In the genomic region with DNA sequence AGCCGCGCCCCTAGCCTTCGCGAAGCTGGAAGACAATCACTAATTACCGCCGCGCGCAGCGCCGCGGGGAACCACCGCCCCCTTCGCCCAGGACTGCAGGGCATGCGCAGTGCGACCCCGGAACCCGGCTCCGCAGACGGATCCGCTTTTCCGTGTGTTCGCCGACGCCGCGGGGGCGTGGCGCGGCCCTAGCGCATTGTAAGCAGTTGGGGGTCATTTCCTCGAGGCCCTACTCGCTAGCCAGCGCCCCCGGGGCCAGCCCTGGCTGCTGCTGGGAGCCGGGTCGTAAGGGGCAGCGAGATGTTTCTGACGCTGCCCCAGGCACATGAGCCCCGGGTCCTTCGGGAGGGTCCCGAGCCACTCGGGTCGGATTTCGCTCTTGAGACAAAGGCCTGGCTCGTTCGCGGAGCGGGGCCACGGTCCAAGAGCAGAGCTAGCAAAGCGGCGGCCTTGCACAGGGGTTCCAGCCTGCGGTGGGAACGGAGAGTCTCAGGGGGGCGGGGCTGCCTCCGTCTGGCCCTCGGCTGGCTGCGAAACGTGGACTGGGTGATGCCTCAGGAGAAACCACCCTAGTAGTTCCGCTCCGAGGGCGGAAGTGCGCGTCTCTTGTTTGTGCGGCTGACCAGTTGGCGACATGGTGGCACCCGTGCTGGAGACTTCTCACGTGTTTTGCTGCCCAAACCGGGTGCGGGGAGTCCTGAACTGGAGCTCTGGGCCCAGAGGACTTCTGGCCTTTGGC, we compare ENCODE assay signal across 8 cellular contexts. TPM values are rescaled to one million over a fixed set of nuclear protein-coding genes. Genes with fewer than 3 reads are reported as not detected.
DNase-seq lines count a peak whose midpoint lies in the region; ATAC-seq, FAIRE-seq and TF ChIP-seq lines count a peak whose summit lies in the region.

A gene with protein sequence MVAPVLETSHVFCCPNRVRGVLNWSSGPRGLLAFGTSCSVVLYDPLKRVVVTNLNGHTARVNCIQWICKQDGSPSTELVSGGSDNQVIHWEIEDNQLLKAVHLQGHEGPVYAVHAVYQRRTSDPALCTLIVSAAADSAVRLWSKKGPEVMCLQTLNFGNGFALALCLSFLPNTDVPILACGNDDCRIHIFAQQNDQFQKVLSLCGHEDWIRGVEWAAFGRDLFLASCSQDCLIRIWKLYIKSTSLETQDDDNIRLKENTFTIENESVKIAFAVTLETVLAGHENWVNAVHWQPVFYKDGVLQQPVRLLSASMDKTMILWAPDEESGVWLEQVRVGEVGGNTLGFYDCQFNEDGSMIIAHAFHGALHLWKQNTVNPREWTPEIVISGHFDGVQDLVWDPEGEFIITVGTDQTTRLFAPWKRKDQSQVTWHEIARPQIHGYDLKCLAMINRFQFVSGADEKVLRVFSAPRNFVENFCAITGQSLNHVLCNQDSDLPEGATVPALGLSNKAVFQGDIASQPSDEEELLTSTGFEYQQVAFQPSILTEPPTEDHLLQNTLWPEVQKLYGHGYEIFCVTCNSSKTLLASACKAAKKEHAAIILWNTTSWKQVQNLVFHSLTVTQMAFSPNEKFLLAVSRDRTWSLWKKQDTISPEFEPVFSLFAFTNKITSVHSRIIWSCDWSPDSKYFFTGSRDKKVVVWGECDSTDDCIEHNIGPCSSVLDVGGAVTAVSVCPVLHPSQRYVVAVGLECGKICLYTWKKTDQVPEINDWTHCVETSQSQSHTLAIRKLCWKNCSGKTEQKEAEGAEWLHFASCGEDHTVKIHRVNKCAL (plus strand): TSS at position 600 of the 739 bp plus-strand sequence. CDS start 35 bp downstream, at position 635.
A gene with protein sequence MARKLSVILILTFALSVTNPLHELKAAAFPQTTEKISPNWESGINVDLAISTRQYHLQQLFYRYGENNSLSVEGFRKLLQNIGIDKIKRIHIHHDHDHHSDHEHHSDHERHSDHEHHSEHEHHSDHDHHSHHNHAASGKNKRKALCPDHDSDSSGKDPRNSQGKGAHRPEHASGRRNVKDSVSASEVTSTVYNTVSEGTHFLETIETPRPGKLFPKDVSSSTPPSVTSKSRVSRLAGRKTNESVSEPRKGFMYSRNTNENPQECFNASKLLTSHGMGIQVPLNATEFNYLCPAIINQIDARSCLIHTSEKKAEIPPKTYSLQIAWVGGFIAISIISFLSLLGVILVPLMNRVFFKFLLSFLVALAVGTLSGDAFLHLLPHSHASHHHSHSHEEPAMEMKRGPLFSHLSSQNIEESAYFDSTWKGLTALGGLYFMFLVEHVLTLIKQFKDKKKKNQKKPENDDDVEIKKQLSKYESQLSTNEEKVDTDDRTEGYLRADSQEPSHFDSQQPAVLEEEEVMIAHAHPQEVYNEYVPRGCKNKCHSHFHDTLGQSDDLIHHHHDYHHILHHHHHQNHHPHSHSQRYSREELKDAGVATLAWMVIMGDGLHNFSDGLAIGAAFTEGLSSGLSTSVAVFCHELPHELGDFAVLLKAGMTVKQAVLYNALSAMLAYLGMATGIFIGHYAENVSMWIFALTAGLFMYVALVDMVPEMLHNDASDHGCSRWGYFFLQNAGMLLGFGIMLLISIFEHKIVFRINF (minus strand): TSS at position 41 of the 739 bp plus-strand sequence. CDS start 2,333 bp downstream, outside the sequence.

- H3K27ac ChIP-seq in ovary (peak within 1 kb of the TSS; percentile 84 to 92), thymus (ENCODE audit: low read depth) (peak within 1 kb of the TSS; percentile 97)

- ATAC-seq in HG02798 (IDR thresholded peaks at IDR 0.05; ENCODE audit: poor library complexity, unreplicated experiment) (peak; percentile 91), Right ventricle myocardium inferior (peak; percentile 98)

- H3K4me1 ChIP-seq in ovary (ENCODE audit: insufficient read depth) (peaks cover 15% of the 10 kb centered on the region), thymus (ENCODE audit: control insufficient read depth, insufficient read depth, low read length) (peaks cover 15% of the 10 kb centered on the region)

- TF ChIP-seq POLR2A in GM12891 (IDR thresholded peaks at IDR 0.05; ENCODE audit: low read depth, low read length) (peak; percentile 88), ovary (IDR thresholded peaks at IDR 0.05) (peak; percentile 67)

- H3K4me3 ChIP-seq in ovary = peak within 1 kb of the TSS; percentile 79
- peak within 1 kb of the TSS; percentile 77 for H3K4me3 ChIP-seq in thymus (ENCODE audit: low read length)

- intact Hi-C loops in Right ventricle myocardium inferior (cut with DNase I) (loop anchor here (5.0 to 10.0 kb wide), 2 partner anchors 62 to 115 kb away; a partner anchor contains a TSS), ovary (cut with DNase I) (loop anchor here in 1 of 4 donors (5.0 kb wide), 1 partner anchor 58 kb away; a partner anchor contains a TSS)

- H3K27me3 ChIP-seq in ovary (no peaks in the 10 kb centered on the region), thymus (ENCODE audit: control insufficient read depth, insufficient read depth) (no peaks in the 10 kb centered on the region)

- WGBS in ovary, 3 donors = 0 to 1% (median 1%) methylated on average over 59 to 69 of the region's 69 CpGs
- under 1% methylated on average over 69 of the region's 69 CpGs for WGBS in thymus

- no peak for TF ChIP-seq EP300 in ovary (IDR thresholded peaks at IDR 0.05)

- FAIRE-seq in GM12891 (lab: Jason Lieb, UNC) = peak; percentile 95

- TF ChIP-seq CTCF in ovary (IDR thresholded peaks at IDR 0.05) = peak in 1 of 3 donors; percentile 20

- H3K9me3 ChIP-seq in ovary (no peaks in the 10 kb centered on the region), thymus (ENCODE audit: control insufficient read depth) (no peaks in the 10 kb centered on the region)

- DNase-seq in GM12891 (ENCODE audit: insufficient read length, low spot score) (peak; percentile 88), NCI-H1417 treated with DMSO at 0.1 percent for 48 hours (lab: John Stamatoyannopoulos, UW) (peak; percentile 76), SW 1271 (lab: John Stamatoyannopoulos, UW) (peak; percentile 73 to 92), Right ventricle myocardium inferior (ENCODE audit: missing footprints) (peak; percentile 99), ovary (peak; percentile 94 to 97 (median 96))
- DNase-seq in activated naive CD8-positive, alpha-beta T cell treated with anti-CD3 and anti-CD28 coated beads, Interleukin-2, amount 50 U/mL, for 16 hours (ENCODE audit: low read depth, low spot score) = peak; percentile 84

- no peaks in the 10 kb centered on the region for H3K36me3 ChIP-seq in ovary
- peaks cover 5% of the 10 kb centered on the region for H3K36me3 ChIP-seq in thymus (ENCODE audit: control insufficient read depth, insufficient read depth)

TF ChIP-seq in GM12891, 5 proteins besides CTCF, POLR2A, EP300 and RAD21:
- TF ChIP-seq PAX5 (IDR thresholded peaks at IDR 0.05; ENCODE audit: insufficient read depth, low read length, severe bottlenecking) (no peak), SPI1 (IDR thresholded peaks at IDR 0.05; ENCODE audit: low read depth, low read length) (peak; percentile 86), TAF1 (IDR thresholded peaks at IDR 0.05; ENCODE audit: low read depth, low read length) (peak; percentile 78; the same call in 1 of the 2 replicates), POLR2AphosphoS5 (IDR thresholded peaks at IDR 0.05; ENCODE audit: low read depth, low read length) (peak; percentile 86), POU2F2 (IDR thresholded peaks at IDR 0.05; ENCODE audit: low read depth, low read length) (peak; percentile 49)
TF ChIP-seq in GM12891: peak in this region for 4.

RNA-seq across cellular contexts. Expression of the first gene that starts in this region (rescaled TPM):
- 71.4 TPM for polyA plus RNA-seq in GM12891 (2012; ENCODE audit: low read depth, missing spikeins)
- total RNA-seq in Right ventricle myocardium inferior = 48.1 TPM
- total RNA-seq in ovary = 100 to 1,000 TPM in 6 of 7 donors, 10 to 100 TPM in 1; 63.6 to 144 (median 111) TPM
- polyA plus RNA-seq in ovary = 10 to 100 TPM; 70.9 to 91.7 TPM
- 108 TPM for polyA plus RNA-seq in thymus

RNA-seq across cellular contexts. Expression of the second gene that starts in this region (rescaled TPM):
- 15.4 TPM for polyA plus RNA-seq in GM12891 (2012; ENCODE audit: low read depth, missing spikeins)
- total RNA-seq in Right ventricle myocardium inferior (12.8 TPM), ovary (10 to 100 TPM; 51.4 to 96.5 (median 57.2) TPM)
- polyA plus RNA-seq in ovary (10 to 100 TPM; 39.7 to 44.9 TPM), thymus (12.8 TPM)

Comparison
In these comparisons a context has a peak if more than half of its experiments do, and no peak if none do; other contexts are left out.
1. Peak in every context shown above with its lines: DNase-seq, ATAC-seq, H3K4me3 ChIP-seq and H3K27ac ChIP-seq.